In the genomic region with DNA sequence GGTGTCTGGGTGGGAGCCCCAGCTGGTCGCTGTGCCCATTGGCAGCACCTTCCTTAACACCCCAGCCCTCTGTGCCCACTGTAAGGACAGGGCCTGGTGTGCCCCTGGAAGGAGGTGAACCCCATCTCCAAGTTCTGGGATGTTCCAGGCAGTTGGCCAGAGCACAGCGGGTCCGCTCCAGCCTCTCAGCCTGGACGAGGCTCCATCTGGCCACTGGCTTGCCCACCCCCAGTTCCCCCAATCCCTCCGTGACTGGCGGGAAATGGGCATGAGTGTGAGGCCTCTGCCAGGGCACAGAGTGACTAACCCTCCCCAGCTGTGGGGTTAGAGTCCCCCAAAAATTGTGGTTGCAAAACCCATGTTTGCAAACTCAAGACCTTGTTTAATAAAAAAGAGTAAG, we compare ENCODE assay signal across 18 cellular contexts. TPM values are rescaled to one million over a fixed set of nuclear protein-coding genes. Genes with fewer than 3 reads are reported as not detected.
"Had no signal": no experiment of that assay in that cellular context is flagged by ENCODE, and none has a peak within 500 bp of the region (broad histone marks: within the 10 kb centered on the region; RNA-seq: fewer than 3 reads in every experiment).

No MANE protein-coding gene starts in this region.

- H3K27ac Mint-ChIP-seq: activated CD4-positive, alpha-beta memory T cell treated with anti-CD3 and anti-CD28 coated beads for 36 hours; activated T-helper 1 cell treated with anti-CD3 and anti-CD28 coated beads, Interleukin-12 subunit alpha, Interleukin-12 subunit beta, Interleukin-2, Interleukin-4 antibody, amounts not matched to agents 30 ng/mL and 10 ng/mL and 1 ng/mL, durations not matched to agents 14 hours and 24 hours and 36 hours; naive B cell; stimulated activated naive CD8-positive, alpha-beta T cell treated with anti-CD3 and anti-CD28 coated beads, Interleukin-15, Interleukin-2, amounts not matched to agents 100 ng/mL and 50 ng/mL, for 24 hours; T-cell had no signal

- H3K27me3 ChIP-seq: cardiac muscle cell, neutrophil, thyroid gland, uterus had no signal

- H3K9me3 ChIP-seq: lower lobe of right lung, neutrophil, thyroid gland, uterus had no signal

- ATAC-seq: gastroesophageal sphincter, T-cell had no signal

- H3K36me3 ChIP-seq: cardiac muscle cell, gastroesophageal sphincter, lower lobe of right lung, neutrophil, thyroid gland, uterus had no signal

- DNase-seq: activated CD4-positive, alpha-beta memory T cell treated with anti-CD3 and anti-CD28 coated beads for 36 hours; activated CD8-positive, alpha-beta memory T cell treated with anti-CD3 and anti-CD28 coated beads, Interleukin-2, amount 50 U/mL, for 4 hours; activated naive CD4-positive, alpha-beta T cell; effector memory CD4-positive, alpha-beta T cell; lower lobe of right lung; naive B cell; stimulated activated CD4-positive, alpha-beta T cell treated with anti-CD3 and anti-CD28 coated beads, Interleukin-12 subunit alpha, Interleukin-12 subunit beta, amount 100 ng/mL, for 4 hours; T-cell; T1000; thyroid gland; uterus had no signal

- H3K9me3 Mint-ChIP-seq: activated CD4-positive, alpha-beta memory T cell treated with anti-CD3 and anti-CD28 coated beads for 36 hours; activated T-helper 1 cell treated with anti-CD3 and anti-CD28 coated beads, Interleukin-12 subunit alpha, Interleukin-12 subunit beta, Interleukin-2, Interleukin-4 antibody, amounts not matched to agents 30 ng/mL and 10 ng/mL and 1 ng/mL, durations not matched to agents 14 hours and 24 hours and 36 hours; stimulated activated naive CD8-positive, alpha-beta T cell treated with anti-CD3 and anti-CD28 coated beads, Interleukin-15, Interleukin-2, amounts not matched to agents 100 ng/mL and 50 ng/mL, for 24 hours; T-cell had no signal

- H3K36me3 Mint-ChIP-seq: activated CD4-positive, alpha-beta memory T cell treated with anti-CD3 and anti-CD28 coated beads for 36 hours; naive B cell had no signal

- H3K4me1 ChIP-seq: gastroesophageal sphincter, lower lobe of right lung, thyroid gland, uterus had no signal

- H3K4me3 Mint-ChIP-seq: activated CD4-positive, alpha-beta memory T cell treated with anti-CD3 and anti-CD28 coated beads for 36 hours; activated T-helper 1 cell treated with anti-CD3 and anti-CD28 coated beads, Interleukin-12 subunit alpha, Interleukin-12 subunit beta, Interleukin-2, Interleukin-4 antibody, amounts not matched to agents 30 ng/mL and 10 ng/mL and 1 ng/mL, durations not matched to agents 14 hours and 24 hours and 36 hours; naive B cell; stimulated activated naive CD8-positive, alpha-beta T cell treated with anti-CD3 and anti-CD28 coated beads, Interleukin-15, Interleukin-2, amounts not matched to agents 100 ng/mL and 50 ng/mL, for 24 hours; T-cell had no signal

- H3K27me3 Mint-ChIP-seq: activated CD4-positive, alpha-beta memory T cell treated with anti-CD3 and anti-CD28 coated beads for 36 hours; naive B cell; stimulated activated naive CD8-positive, alpha-beta T cell treated with anti-CD3 and anti-CD28 coated beads, Interleukin-15, Interleukin-2, amounts not matched to agents 100 ng/mL and 50 ng/mL, for 24 hours; T-cell had no signal

- H3K4me3 ChIP-seq: cardiac muscle cell, coronary artery, gastroesophageal sphincter, lower lobe of right lung, thyroid gland, uterus had no signal

- H3K27ac ChIP-seq: cardiac muscle cell, coronary artery, gastroesophageal sphincter, lower lobe of right lung, neutrophil, thyroid gland, uterus had no signal

RNA-seq across cellular contexts. Expression of a gene that starts 15.6 kb away (rescaled TPM):
- total RNA-seq: activated CD4-positive, alpha-beta memory T cell treated with anti-CD3 and anti-CD28 coated beads for 36 hours; activated T-helper 1 cell treated with anti-CD3 and anti-CD28 coated beads, Interleukin-12 subunit alpha, Interleukin-12 subunit beta, Interleukin-2, Interleukin-4 antibody, amounts not matched to agents 30 ng/mL and 10 ng/mL and 1 ng/mL, durations not matched to agents 14 hours and 24 hours and 36 hours; cardiac muscle cell; gastroesophageal sphincter; lower lobe of right lung; pulmonary artery endothelial cell; T-cell; thyroid gland; uterus had no signal
- polyA plus RNA-seq: cardiac muscle cell had no signal
